Comparison of ENCODE assay signal across 8 cellular contexts in genomic region chr5:16935271-16936149, GRCh38. TPM values are rescaled to one million over a fixed set of nuclear protein-coding genes. Genes with fewer than 3 reads are reported as not detected.
DNase-seq lines count a peak whose midpoint lies in the region; ATAC-seq and TF ChIP-seq lines count a peak whose summit lies in the region.

No MANE protein-coding gene starts in this region.

- peaks cover 44% of the 10 kb centered on the region for H3K36me3 Mint-ChIP-seq in Calu3 (ENCODE audit: insufficient read depth, unreplicated experiment)
- H3K36me3 Mint-ChIP-seq in T-helper 2 cell treated with Interferon-gamma antibody and Interleukin-4, amounts not matched to agents 5 μg/mL and 100 μg/mL, for 36 hours (ENCODE audit: low read depth) = no peaks in the 10 kb centered on the region

- no peak for TF ChIP-seq EP300 in suprapubic skin (IDR thresholded peaks at IDR 0.05)

- peaks cover 9% of the 10 kb centered on the region for H3K27me3 Mint-ChIP-seq in Calu3 (ENCODE audit: unreplicated experiment)
- H3K27me3 Mint-ChIP-seq in T-helper 2 cell treated with Interferon-gamma antibody and Interleukin-4, amounts not matched to agents 5 μg/mL and 100 μg/mL, for 36 hours (ENCODE audit: low read depth) = peaks cover 64% of the 10 kb centered on the region

- H3K27me3 ChIP-seq in endocrine pancreas (ENCODE audit: control insufficient read depth, insufficient read depth, low read length) = no peaks in the 10 kb centered on the region
- peaks cover 3% of the 10 kb centered on the region for H3K27me3 ChIP-seq in suprapubic skin

- H3K36me3 ChIP-seq in endocrine pancreas (ENCODE audit: control insufficient read depth, insufficient read depth, low read length) = no peaks in the 10 kb centered on the region
- no peaks in the 10 kb centered on the region for H3K36me3 ChIP-seq in suprapubic skin

- intact Hi-C loops in Calu3 (cut with micrococcal nuclease; ENCODE audit: unreplicated experiment) = loop anchor here (2.0 to 5.0 kb wide), 3 partner anchors 41 to 145 kb away; no protein-coding TSS in a partner anchor

- BruUV-seq in Calu3 (replicated peaks; lab: Mats Ljungman, UMichigan) = no TSS peak

- no peak for TF ChIP-seq CTCF in Calu3 (IDR thresholded peaks at IDR 0.05; ENCODE audit: unreplicated experiment)
- no peak for TF ChIP-seq CTCF in suprapubic skin (IDR thresholded peaks at IDR 0.05)

- peak; percentile 44 for DNase-seq in Calu3
- peak; percentile 61 for DNase-seq in HPDE6-E6E7 (ENCODE audit: extremely low spot score)
- DNase-seq in T-helper 2 cell treated with Interferon-gamma antibody and Interleukin-4, amounts not matched to agents 5 μg/mL and 100 μg/mL, for 36 hours (ENCODE audit: low spot score) = peak; percentile 17
- DNase-seq in mesenteric fat pad (ENCODE audit: low spot score) = peak; percentile 90
- DNase-seq in suprapubic skin (ENCODE audit: low spot score in 2 of 2) = peak; percentile 83 to 86
- no peak for DNase-seq in NCI-H446 treated with DMSO at 0.1 percent for 48 hours (lab: John Stamatoyannopoulos, UW)

- peak overlapping the region; percentile 97 for H3K27ac ChIP-seq in suprapubic skin

- WGBS in suprapubic skin = 1% methylated on average over 58 of the region's 83 CpGs

- peak; percentile 36 for ATAC-seq in GM19468 (IDR thresholded peaks at IDR 0.05; ENCODE audit: extremely low read depth, unreplicated experiment)

- peak overlapping the region; percentile 97 for H3K4me3 Mint-ChIP-seq in Calu3 (ENCODE audit: low read depth, unreplicated experiment)
- peak overlapping the region; percentile 76 for H3K4me3 Mint-ChIP-seq in T-helper 2 cell treated with Interferon-gamma antibody and Interleukin-4, amounts not matched to agents 5 μg/mL and 100 μg/mL, for 36 hours

- peak overlapping the region; percentile 98 for H3K9ac ChIP-seq in endocrine pancreas (ENCODE audit: control insufficient read depth, insufficient read depth, low read length)

- H3K9me3 Mint-ChIP-seq in Calu3 (ENCODE audit: low read depth, unreplicated experiment) = no peaks in the 10 kb centered on the region
- H3K9me3 Mint-ChIP-seq in T-helper 2 cell treated with Interferon-gamma antibody and Interleukin-4, amounts not matched to agents 5 μg/mL and 100 μg/mL, for 36 hours = no peaks in the 10 kb centered on the region

- peaks cover 26% of the 10 kb centered on the region for H3K4me1 Mint-ChIP-seq in Calu3 (ENCODE audit: low read depth, unreplicated experiment)
- peaks cover 14% of the 10 kb centered on the region for H3K4me1 Mint-ChIP-seq in T-helper 2 cell treated with Interferon-gamma antibody and Interleukin-4, amounts not matched to agents 5 μg/mL and 100 μg/mL, for 36 hours (ENCODE audit: low read depth)

- H3K9me3 ChIP-seq in endocrine pancreas (ENCODE audit: control insufficient read depth, low read length) (no peaks in the 10 kb centered on the region), suprapubic skin (no peaks in the 10 kb centered on the region)

- peak overlapping the region; percentile 83 for H3K27ac Mint-ChIP-seq in Calu3 (ENCODE audit: unreplicated experiment)
- H3K27ac Mint-ChIP-seq in T-helper 2 cell treated with Interferon-gamma antibody and Interleukin-4, amounts not matched to agents 5 μg/mL and 100 μg/mL, for 36 hours = no peak overlapping the region

- peak overlapping the region; percentile 90 for H3K4me3 ChIP-seq in endocrine pancreas (ENCODE audit: control insufficient read depth, insufficient read depth, low read length)
- peak overlapping the region; percentile 92 for H3K4me3 ChIP-seq in suprapubic skin

- H3K4me1 ChIP-seq in endocrine pancreas (ENCODE audit: control insufficient read depth, insufficient read depth, low read length) = peaks cover 5% of the 10 kb centered on the region
- peaks cover 45% of the 10 kb centered on the region for H3K4me1 ChIP-seq in suprapubic skin

- CTCF ChIA-PET in Calu3 (lab: Charles Lee) = interaction anchor here (0.6 to 1.9 kb wide), 5 partner anchors 18 to 254 kb away, joined by 3 to 18 read pairs (median 6); no protein-coding TSS in a partner anchor

- TF ChIP-seq POLR2A in suprapubic skin (IDR thresholded peaks at IDR 0.05) = no peak

RNA-seq across cellular contexts. Expression of gene MYO10, which starts 0.6 kb away (rescaled TPM):
- 69.6 and 101 TPM in 2 replicates for total RNA-seq in Calu3 (2022)
- 21.2 TPM for total RNA-seq in mesenteric fat pad
- total RNA-seq in suprapubic skin = 100 to 1,000 TPM in 1 of 4 donors, 10 to 100 TPM in 3; 37.7 to 109 (median 64.6) TPM
